ENCODE assay signal across 20 cellular contexts in the genomic region with DNA sequence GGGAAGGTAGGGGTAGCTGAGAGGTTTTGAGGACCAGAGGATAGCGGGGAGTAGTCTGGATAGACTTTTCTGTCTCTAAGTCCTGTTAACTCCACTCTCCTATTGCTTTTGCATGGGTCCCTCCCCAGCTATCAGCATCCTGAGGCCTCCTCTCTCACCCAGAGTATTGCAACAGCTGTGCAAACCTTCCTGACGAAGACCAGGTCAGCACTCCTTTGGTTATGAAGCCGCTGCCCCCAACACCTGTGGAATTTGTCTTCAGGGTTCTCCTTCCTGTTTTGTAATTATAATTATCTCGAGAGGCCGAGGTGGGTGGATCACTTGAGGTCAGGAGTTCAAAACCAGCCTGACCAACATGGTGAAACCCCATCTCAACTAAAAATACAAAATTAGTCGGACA. TPM values are rescaled to one million over a fixed set of nuclear protein-coding genes. Genes with fewer than 3 reads are reported as not detected.
A peak's percentile ranks its signal among the peaks of the same experiment; 100 is the strongest.
DNase-seq lines count a peak whose midpoint lies in the region; ATAC-seq and TF ChIP-seq lines count a peak whose summit lies in the region.
"Had no signal": no experiment of that assay in that cellular context is flagged by ENCODE, and none has a peak within 500 bp of the region (broad histone marks: within the 10 kb centered on the region; RNA-seq: fewer than 3 reads in every experiment).

No MANE protein-coding gene starts in this region.

- no peaks in the 10 kb centered on the region for H3K27me3 ChIP-seq in right cardiac atrium (ENCODE audit: control insufficient read depth, insufficient read depth)

- peak overlapping the region; percentile 85 to 97 (median 85) for H3K27ac Mint-ChIP-seq in nephron

- peaks cover 16% of the 10 kb centered on the region for H3K4me1 Mint-ChIP-seq in nephron

- H3K36me3 Mint-ChIP-seq in nephron (ENCODE audit: low read depth): peaks cover 4% of the 10 kb centered on the region

- peak overlapping the region in 2 of 3 experiments; percentile 56 to 79 for H3K4me3 Mint-ChIP-seq in nephron

- DNase-seq in NCI-H146 (lab: John Stamatoyannopoulos, UW) (peak; percentile 18), NCI-H146 treated with DMSO at 0.1 percent for 48 hours (lab: John Stamatoyannopoulos, UW; ENCODE audit: unreplicated experiment) (no peak), HuH-7 (ENCODE audit: low spot score) (peak; percentile 43), right cardiac atrium (no peak), EL (no peak), NCI-H1417 treated with DMSO at 0.1 percent for 48 hours (lab: John Stamatoyannopoulos, UW) (no peak)
- DNase-seq: 8988T, ACHN, GM23248, H7, Karpas-422, NCI-H1048, NCI-H1417, NCI-H187 treated with DMSO at 0.1 percent for 48 hours, NCI-H524 treated with DMSO at 0.1 percent for 48 hours, NCI-H774, PC-3, Right ventricle myocardium superior had no signal

- no peak overlapping the region for H3K4me3 ChIP-seq in right cardiac atrium (ENCODE audit: low read length)
- H3K4me3 ChIP-seq: GM23248 had no signal

- no peaks in the 10 kb centered on the region for H3K9me3 Mint-ChIP-seq in nephron

- peaks cover 7% of the 10 kb centered on the region for H3K27me3 Mint-ChIP-seq in nephron (ENCODE audit: low read depth)

- intact Hi-C loops in right cardiac atrium (cut with DNase I): no loop called here

- no peak for ATAC-seq in right cardiac atrium
- ATAC-seq: PC-3 had no signal

- H3K9me3 ChIP-seq in right cardiac atrium (ENCODE audit: control insufficient read depth, low read length): no peaks in the 10 kb centered on the region

- TF ChIP-seq CTCF in nephron (IDR thresholded peaks at IDR 0.05; ENCODE audit: unreplicated experiment in 3 of 3): no peak

- H3K4me1 ChIP-seq in right cardiac atrium (ENCODE audit: control insufficient read depth, insufficient read depth, low read length): no peaks in the 10 kb centered on the region

- 79% methylated on average over 6 of the region's 6 CpGs for whole genome bisulfite sequencing in right cardiac atrium

- no peak overlapping the region for H3K27ac ChIP-seq in right cardiac atrium (ENCODE audit: low read length)
- H3K27ac ChIP-seq: GM23248, HL-60 had no signal

RNA-seq across cellular contexts. Expression of a gene that starts 24.8 kb away (rescaled TPM):
- 10 to 100 TPM in 1 of 4 donors, 1 to 10 TPM in 3; 5.4 to 11.3 (median 7.0) TPM for total RNA-seq in right cardiac atrium
- 6.8 TPM for polyA plus RNA-seq in right cardiac atrium

RNA-seq across cellular contexts. Expression of a gene that starts 39.7 kb away (rescaled TPM):
- 10 to 100 TPM; 19.2 to 25.3 (median 19.8) TPM for total RNA-seq in right cardiac atrium
- polyA plus RNA-seq in right cardiac atrium: 10.1 TPM

Comparison
In these comparisons a context has a peak if more than half of its experiments do, and no peak if none do; other contexts are left out.
1. DNase-seq: peak in NCI-H146 (single experiment) and HuH-7 (single experiment); none in NCI-H146 treated with DMSO at 0.1 percent for 48 hours (single experiment), right cardiac atrium (0 of 3), EL (single experiment) and NCI-H1417 treated with DMSO at 0.1 percent for 48 hours (single experiment).